Comparison of ENCODE assay signal across 8 cellular contexts in the genomic region with DNA sequence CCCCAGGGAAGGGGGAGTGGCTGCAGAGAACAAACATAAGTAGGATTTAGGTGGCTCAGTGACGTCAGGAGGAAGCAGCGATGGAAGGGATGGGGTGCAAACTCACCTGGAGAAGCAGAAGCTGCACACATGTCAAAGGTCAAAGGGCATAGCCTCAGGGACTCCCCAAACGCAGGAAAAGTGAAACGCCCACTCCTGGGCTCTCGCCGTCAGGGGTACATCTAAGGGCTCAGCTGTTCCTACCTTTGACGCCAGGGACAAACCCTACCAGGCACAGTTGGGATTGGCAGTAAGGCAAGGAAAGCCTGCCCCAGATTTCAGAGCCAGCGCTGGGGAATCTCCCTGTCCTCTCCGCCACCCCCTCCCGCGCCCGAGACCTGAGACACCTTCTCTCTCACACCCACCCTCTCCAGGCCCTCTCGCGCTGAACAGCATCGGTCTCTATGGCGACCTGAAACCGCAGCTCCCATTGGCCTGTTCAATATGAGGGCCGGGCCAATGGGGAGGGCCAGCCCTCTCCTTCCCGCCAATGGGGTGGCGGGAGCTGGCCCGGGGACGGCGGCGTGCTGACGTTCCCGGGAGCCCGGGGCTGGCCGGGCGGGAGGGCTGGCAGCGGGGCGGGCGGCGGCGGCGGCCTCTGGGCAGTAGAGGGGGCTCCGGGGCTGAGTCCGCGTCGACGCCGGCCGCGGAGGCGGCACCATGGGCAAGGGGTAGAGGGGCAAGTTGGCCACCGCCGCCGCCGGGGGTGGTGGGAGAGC. TPM values are rescaled to one million over a fixed set of nuclear protein-coding genes. Genes with fewer than 3 reads are reported as not detected.
A peak's percentile ranks its signal among the peaks of the same experiment; 100 is the strongest.
DNase-seq lines count a peak whose midpoint lies in the region; ATAC-seq and TF ChIP-seq lines count a peak whose summit lies in the region.

Gene CCDC148, minus strand, starts transcription at position 445 of the 758 bp plus-strand sequence. Its CDS starts 314 bp downstream, at position 131.
Gene PKP4, plus strand, starts transcription at position 644 of the 758 bp plus-strand sequence. CDS start 76,233 bp downstream, outside the sequence.

- DNase-seq in GM10266 (ENCODE audit: extremely low spot score) = peak; percentile 97
- DNase-seq in NCI-H1105 (lab: John Stamatoyannopoulos, UW) = peak; percentile 90
- peak; percentile 88 for DNase-seq in SKM-1 treated with dmso at 0.1 percent for 144 hours (lab: John Stamatoyannopoulos, UW; ENCODE audit: unreplicated experiment)
- DNase-seq in activated naive CD8-positive, alpha-beta T cell treated with anti-CD3 and anti-CD28 coated beads, Interleukin-2, amount 10 ng/mL, durations not matched to agents 7 days and 5 days = peak; percentile 87
- peak; percentile 96 for DNase-seq in Right ventricle myocardium inferior (ENCODE audit: missing footprints)
- peak; percentile 98 for DNase-seq in osteocyte (ENCODE audit: extremely low spot score, unreplicated experiment)
- peak; percentile 56 for DNase-seq in thoracic aorta (ENCODE audit: low spot score)

- peak within 1 kb of the TSS; percentile 82 to 84 for H3K27ac ChIP-seq in thoracic aorta

- H3K36me3 ChIP-seq in thoracic aorta = no peaks in the 10 kb centered on the region

- POLR2A ChIA-PET in activated naive CD8-positive, alpha-beta T cell treated with anti-CD3 and anti-CD28 coated beads, Interleukin-2, amount 10 ng/mL, durations not matched to agents 7 days and 5 days (lab: Charles Lee) = interaction anchor here (1.4 kb wide), 1 partner anchor 557 kb away, joined by 3 read pairs; no protein-coding TSS in a partner anchor

- intact Hi-C loops in Right ventricle myocardium inferior (cut with DNase I) = loop anchor here (2.0 to 10.0 kb wide), 7 partner anchors 81 to 412 kb away; no protein-coding TSS in a partner anchor

- peaks cover 2% of the 10 kb centered on the region for H3K36me3 Mint-ChIP-seq in activated naive CD8-positive, alpha-beta T cell treated with anti-CD3 and anti-CD28 coated beads, Interleukin-2, amount 10 ng/mL, durations not matched to agents 7 days and 5 days
- H3K36me3 Mint-ChIP-seq in osteocyte (ENCODE audit: unreplicated experiment) = peaks cover 2% of the 10 kb centered on the region

- H3K4me1 ChIP-seq in thoracic aorta (ENCODE audit: control insufficient read depth in 1 of 2, low read depth in 2 of 2) = peaks cover 0 to 20% of the 10 kb centered on the region in 2 donors

- TF ChIP-seq CTCF in GM10266 (IDR thresholded peaks at IDR 0.05; ENCODE audit: control insufficient read depth, insufficient read depth, low read depth, missing control alignments) = peak; percentile 31
- TF ChIP-seq CTCF in osteocyte (IDR thresholded peaks at IDR 0.05) = peak; percentile 41
- peak; percentile 45 for TF ChIP-seq CTCF in thoracic aorta (IDR thresholded peaks at IDR 0.05)

- H3K9me3 ChIP-seq in thoracic aorta = no peaks in the 10 kb centered on the region

- peaks cover 37% of the 10 kb centered on the region for H3K27me3 Mint-ChIP-seq in activated naive CD8-positive, alpha-beta T cell treated with anti-CD3 and anti-CD28 coated beads, Interleukin-2, amount 10 ng/mL, durations not matched to agents 7 days and 5 days
- no peaks in the 10 kb centered on the region for H3K27me3 Mint-ChIP-seq in osteocyte (ENCODE audit: unreplicated experiment)

- H3K27ac Mint-ChIP-seq in activated naive CD8-positive, alpha-beta T cell treated with anti-CD3 and anti-CD28 coated beads, Interleukin-2, amount 10 ng/mL, durations not matched to agents 7 days and 5 days = peak within 1 kb of the TSS; percentile 81
- H3K27ac Mint-ChIP-seq in osteocyte (ENCODE audit: unreplicated experiment) = peak within 1 kb of the TSS; percentile 82

- no peaks in the 10 kb centered on the region for H3K9me3 Mint-ChIP-seq in activated naive CD8-positive, alpha-beta T cell treated with anti-CD3 and anti-CD28 coated beads, Interleukin-2, amount 10 ng/mL, durations not matched to agents 7 days and 5 days
- H3K9me3 Mint-ChIP-seq in osteocyte (ENCODE audit: unreplicated experiment) = no peaks in the 10 kb centered on the region

- H3K27me3 ChIP-seq in thoracic aorta (replicated peaks; ENCODE audit: insufficient read depth) = no peaks in the 10 kb centered on the region

- peaks cover 21% of the 10 kb centered on the region for H3K4me1 Mint-ChIP-seq in activated naive CD8-positive, alpha-beta T cell treated with anti-CD3 and anti-CD28 coated beads, Interleukin-2, amount 10 ng/mL, durations not matched to agents 7 days and 5 days
- peaks cover 31% of the 10 kb centered on the region for H3K4me1 Mint-ChIP-seq in osteocyte (ENCODE audit: unreplicated experiment)

- H3K4me3 ChIP-seq in thoracic aorta = peak within 1 kb of the TSS; percentile 93

- peak; percentile 95 for ATAC-seq in HG02623 (IDR thresholded peaks at IDR 0.05; ENCODE audit: unreplicated experiment)
- peak; percentile 92 for ATAC-seq in activated naive CD8-positive, alpha-beta T cell treated with anti-CD3 and anti-CD28 coated beads, Interleukin-2, amount 10 ng/mL, durations not matched to agents 7 days and 5 days (ENCODE audit: low read depth)
- ATAC-seq in Right ventricle myocardium inferior = peak; percentile 95
- ATAC-seq in thoracic aorta (ENCODE audit: insufficient number of reproducible peaks, low FRiP score, low read depth) = peak; percentile 75

- peak within 1 kb of the TSS; percentile 92 for H3K4me3 Mint-ChIP-seq in activated naive CD8-positive, alpha-beta T cell treated with anti-CD3 and anti-CD28 coated beads, Interleukin-2, amount 10 ng/mL, durations not matched to agents 7 days and 5 days
- peak within 1 kb of the TSS; percentile 93 for H3K4me3 Mint-ChIP-seq in osteocyte (ENCODE audit: unreplicated experiment)

RNA-seq across cellular contexts. Expression of gene CCDC148, which starts in this region (rescaled TPM):
- total RNA-seq in activated naive CD8-positive, alpha-beta T cell treated with anti-CD3 and anti-CD28 coated beads, Interleukin-2, amount 10 ng/mL, durations not matched to agents 7 days and 5 days = not detected
- total RNA-seq in Right ventricle myocardium inferior = 0.78 TPM
- 2.2 and 2.8 TPM in 2 replicates for total RNA-seq in osteocyte
- total RNA-seq in thoracic aorta = under 1 TPM in 1 of 2 donors, not detected in 1; 0.71 TPM

RNA-seq across cellular contexts. Expression of gene PKP4, which starts in this region (rescaled TPM):
- 10 to 100 TPM; 37.0 to 37.8 TPM for total RNA-seq in activated naive CD8-positive, alpha-beta T cell treated with anti-CD3 and anti-CD28 coated beads, Interleukin-2, amount 10 ng/mL, durations not matched to agents 7 days and 5 days
- total RNA-seq in Right ventricle myocardium inferior (47.9 TPM), osteocyte (119 TPM in 2 replicates), thoracic aorta (10 to 100 TPM; 28.0 to 49.1 TPM)

Comparison
In these comparisons a context has a peak if more than half of its experiments do, and no peak if none do; other contexts are left out.
1. Peak in every context shown above with its lines: DNase-seq, ATAC-seq, H3K4me3 ChIP-seq and H3K27ac ChIP-seq.